Comparison of ENCODE assay signal across 8 cellular contexts in the genomic region with DNA sequence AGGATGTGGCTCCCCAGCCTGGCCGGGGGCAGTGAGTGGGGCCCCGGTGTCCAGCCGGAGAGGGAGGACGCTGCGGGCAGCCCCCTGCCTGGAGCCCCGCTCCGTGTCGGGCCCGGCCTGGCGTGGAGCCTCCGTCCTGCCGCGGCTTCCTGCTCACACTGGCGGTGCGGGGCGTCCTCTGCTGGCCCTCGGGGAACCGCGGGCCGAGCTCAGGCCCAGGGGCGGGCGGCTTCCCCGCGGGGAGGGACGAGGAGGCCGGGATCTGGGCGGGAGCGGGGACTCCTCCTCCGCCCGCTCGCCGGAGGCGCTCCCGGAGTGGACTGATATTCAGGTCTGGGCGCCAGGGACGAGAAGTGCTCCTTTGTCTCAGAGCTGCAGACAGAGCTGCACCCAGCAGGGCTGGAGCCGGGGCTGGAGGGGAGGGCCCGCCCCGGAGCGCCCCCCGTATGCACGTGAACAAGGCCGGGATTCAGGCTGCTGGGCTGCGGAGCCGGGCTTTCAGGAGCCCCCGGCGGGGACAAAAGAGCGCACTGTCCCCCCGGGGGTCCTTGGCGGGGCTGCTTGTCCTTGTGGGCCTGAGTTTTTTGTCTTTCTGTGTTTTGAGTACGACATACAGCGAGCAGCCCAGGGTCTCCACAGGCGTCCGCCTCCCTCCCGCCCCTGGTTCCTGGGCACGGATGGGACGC. TPM values are rescaled to one million over a fixed set of nuclear protein-coding genes. Genes with fewer than 3 reads are reported as not detected.
DNase-seq lines count a peak whose midpoint lies in the region; ATAC-seq and TF ChIP-seq lines count a peak whose summit lies in the region.

No MANE protein-coding gene starts in this region.

- 0 to 2% (median 1%) methylated on average over 7 to 57 of the region's 57 CpGs for WGBS in adrenal gland, 4 donors

- TF ChIP-seq POLR2A in adrenal gland (IDR thresholded peaks at IDR 0.05) = no peak

- intact Hi-C loops in adrenal gland (cut with DNase I) = loop anchor here in 1 of 2 donors (5.0 kb wide), 1 partner anchor 728 kb away; no protein-coding TSS in a partner anchor
- intact Hi-C loops in head of caudate nucleus (cut with DNase I) = no loop called here

- ATAC-seq in HG03469 (IDR thresholded peaks at IDR 0.05; ENCODE audit: unreplicated experiment) (no peak), HG03135 (IDR thresholded peaks at IDR 0.05; ENCODE audit: unreplicated experiment) (no peak)

- H3K9me3 ChIP-seq in adrenal gland (replicated peaks in 1 of 3) (no peaks in the 10 kb centered on the region), neuron (ENCODE audit: low read length) (no peaks in the 10 kb centered on the region)

- H3K4me3 ChIP-seq in adrenal gland = peak overlapping the region in 2 of 4 donors; percentile 1 to 38
- peak overlapping the region; percentile 93 for H3K4me3 ChIP-seq in neuron (ENCODE audit: low read length)

- H3K36me3 ChIP-seq in adrenal gland (replicated peaks in 1 of 2) (no peaks in the 10 kb centered on the region), neuron (ENCODE audit: insufficient read depth, low read length) (no peaks in the 10 kb centered on the region)

- H3K27ac ChIP-seq in adrenal gland = peak overlapping the region in 2 of 5 donors; percentile 17 to 58

- peaks cover 4 to 30% of the 10 kb centered on the region in 2 donors for H3K4me1 ChIP-seq in adrenal gland (replicated peaks in 1 of 2)
- peaks cover 28% of the 10 kb centered on the region for H3K4me1 ChIP-seq in neuron (ENCODE audit: insufficient read depth, low read length)

- peak in 5 of 6 experiments; percentile 14 to 59 (median 23) for TF ChIP-seq CTCF in adrenal gland (IDR thresholded peaks at IDR 0.05)

- H3K27me3 ChIP-seq in adrenal gland = peaks cover 64% of the 10 kb centered on the region
- no peaks in the 10 kb centered on the region for H3K27me3 ChIP-seq in neuron (ENCODE audit: insufficient read depth, low read length)

- no peak overlapping the region for H2AFZ ChIP-seq in neuron (ENCODE audit: low read depth, low read length)

- DNase-seq in DMS114 treated with DMSO at 0.1 percent for 48 hours (lab: John Stamatoyannopoulos, UW; ENCODE audit: unreplicated experiment) (peak; percentile 66), GOT3 (lab: John Stamatoyannopoulos, UW) (peak; percentile 54), NCI-H69 (lab: John Stamatoyannopoulos, UW) (peak; percentile 90), adrenal gland (peak; percentile 61 to 79 (median 63)), head of caudate nucleus (peak; percentile 59 to 94 (median 85))

RNA-seq across cellular contexts. Expression of a gene that starts 2.3 kb away (rescaled TPM):
- 1 to 10 TPM in 4 of 8 donors, under 1 TPM in 3, not detected in 1; 0.32 to 3.9 (median 1.1) TPM for total RNA-seq in adrenal gland
- 10 to 100 TPM in 1 of 3 donors, 1 to 10 TPM in 1, under 1 TPM in 1; 0.46 to 16.5 (median 5.7) TPM for polyA plus RNA-seq in adrenal gland
